11 cellular contexts compared by ENCODE assay signal in genomic region chr4:140790171-140790570, GRCh38. TPM values are rescaled to one million over a fixed set of nuclear protein-coding genes. Genes with fewer than 3 reads are reported as not detected.
A peak's percentile ranks its signal among the peaks of the same experiment; 100 is the strongest.
DNase-seq lines count a peak whose midpoint lies in the region; ATAC-seq and TF ChIP-seq lines count a peak whose summit lies in the region.
"Had no signal": no experiment of that assay in that cellular context is flagged by ENCODE, and none has a peak within 500 bp of the region (broad histone marks: within the 10 kb centered on the region; RNA-seq: fewer than 3 reads in every experiment).

No MANE protein-coding gene starts in this region.

- H3K27me3 Mint-ChIP-seq in memory B cell (no peaks in the 10 kb centered on the region), neural progenitor cell (ENCODE audit: insufficient read depth, low read depth) (peaks cover 3% of the 10 kb centered on the region)
- H3K27me3 Mint-ChIP-seq in activated CD4-positive, alpha-beta T cell treated with anti-CD3 and anti-CD28 coated beads, Interleukin-2, amount 10 ng/mL, durations not matched to agents 7 days and 5 days, result peaks cover 4% of the 10 kb centered on the region
- H3K27me3 Mint-ChIP-seq in activated CD8-positive, alpha-beta T cell treated with anti-CD3 and anti-CD28 coated beads, Interleukin-2, amount 10 ng/mL, durations not matched to agents 7 days and 5 days (ENCODE audit: low read depth), result no peaks in the 10 kb centered on the region
- H3K27me3 Mint-ChIP-seq: CD4-positive, CD25-positive, alpha-beta regulatory T cell had no signal

- CTCF ChIA-PET in activated CD4-positive, alpha-beta T cell treated with anti-CD3 and anti-CD28 coated beads, Interleukin-2, amount 10 ng/mL, durations not matched to agents 7 days and 5 days (lab: Charles Lee), result no interaction called here
- CTCF ChIA-PET in activated CD8-positive, alpha-beta T cell treated with anti-CD3 and anti-CD28 coated beads, Interleukin-2, amount 10 ng/mL, durations not matched to agents 7 days and 5 days (lab: Charles Lee), result no interaction called here

- ATAC-seq in GM18511 (IDR thresholded peaks at IDR 0.05; ENCODE audit: unreplicated experiment), result peak; percentile 35
- peak; percentile 13 for ATAC-seq in GM21786 (IDR thresholded peaks at IDR 0.05; ENCODE audit: unreplicated experiment)
- ATAC-seq in memory B cell (ENCODE audit: low read depth), result peak; percentile 10
- ATAC-seq in HG03045 (IDR thresholded peaks at IDR 0.05; ENCODE audit: unreplicated experiment), result no peak
- ATAC-seq in activated CD8-positive, alpha-beta T cell treated with anti-CD3 and anti-CD28 coated beads, Interleukin-2, amount 10 ng/mL, durations not matched to agents 7 days and 5 days, result no peak

- peaks cover 28% of the 10 kb centered on the region for H3K4me1 ChIP-seq in Karpas-422 (ENCODE audit: low read length)
- peaks cover 7% of the 10 kb centered on the region for H3K4me1 ChIP-seq in neural progenitor cell
- H3K4me1 ChIP-seq: pancreas had no signal

- peaks cover 56% of the 10 kb centered on the region for H3K4me1 Mint-ChIP-seq in memory B cell
- H3K4me1 Mint-ChIP-seq in activated CD4-positive, alpha-beta T cell treated with anti-CD3 and anti-CD28 coated beads, Interleukin-2, amount 10 ng/mL, durations not matched to agents 7 days and 5 days, result no peaks in the 10 kb centered on the region
- H3K4me1 Mint-ChIP-seq in activated CD8-positive, alpha-beta T cell treated with anti-CD3 and anti-CD28 coated beads, Interleukin-2, amount 10 ng/mL, durations not matched to agents 7 days and 5 days (ENCODE audit: low read depth), result no peaks in the 10 kb centered on the region
- H3K4me1 Mint-ChIP-seq in neural progenitor cell, result peaks cover 5% of the 10 kb centered on the region
- H3K4me1 Mint-ChIP-seq: CD4-positive, CD25-positive, alpha-beta regulatory T cell had no signal

- H4K20me1 ChIP-seq in Karpas-422 (ENCODE audit: insufficient read depth, low read depth, low read length) (no peaks in the 10 kb centered on the region), neural progenitor cell (ENCODE audit: low read depth) (no peaks in the 10 kb centered on the region)

- H3K27ac Mint-ChIP-seq in memory B cell, result peak overlapping the region; percentile 91
- no peak overlapping the region for H3K27ac Mint-ChIP-seq in activated CD4-positive, alpha-beta T cell treated with anti-CD3 and anti-CD28 coated beads, Interleukin-2, amount 10 ng/mL, durations not matched to agents 7 days and 5 days
- H3K27ac Mint-ChIP-seq in activated CD8-positive, alpha-beta T cell treated with anti-CD3 and anti-CD28 coated beads, Interleukin-2, amount 10 ng/mL, durations not matched to agents 7 days and 5 days, result no peak overlapping the region
- no peak overlapping the region for H3K27ac Mint-ChIP-seq in neural progenitor cell
- H3K27ac Mint-ChIP-seq: activated naive CD4-positive, alpha-beta T cell treated with anti-CD3 and anti-CD28 coated beads for 36 hours; CD4-positive, CD25-positive, alpha-beta regulatory T cell had no signal

- H3K9me3 ChIP-seq in Karpas-422 (ENCODE audit: low read length), result no peaks in the 10 kb centered on the region
- H3K9me3 ChIP-seq in neural progenitor cell (ENCODE audit: low read depth), result no peaks in the 10 kb centered on the region
- H3K9me3 ChIP-seq: pancreas had no signal

- H3K36me3 ChIP-seq in Karpas-422 (ENCODE audit: insufficient read depth, low read length) (no peaks in the 10 kb centered on the region), neural progenitor cell (no peaks in the 10 kb centered on the region)
- H3K36me3 ChIP-seq: pancreas had no signal

- H3K36me3 Mint-ChIP-seq in memory B cell (peaks cover 6% of the 10 kb centered on the region), neural progenitor cell (no peaks in the 10 kb centered on the region)
- no peaks in the 10 kb centered on the region for H3K36me3 Mint-ChIP-seq in activated CD4-positive, alpha-beta T cell treated with anti-CD3 and anti-CD28 coated beads, Interleukin-2, amount 10 ng/mL, durations not matched to agents 7 days and 5 days (ENCODE audit: low read depth)
- no peaks in the 10 kb centered on the region for H3K36me3 Mint-ChIP-seq in activated CD8-positive, alpha-beta T cell treated with anti-CD3 and anti-CD28 coated beads, Interleukin-2, amount 10 ng/mL, durations not matched to agents 7 days and 5 days (ENCODE audit: low read depth)
- H3K36me3 Mint-ChIP-seq: CD4-positive, CD25-positive, alpha-beta regulatory T cell had no signal

- H3K27ac ChIP-seq in Karpas-422 (ENCODE audit: low read length) (peak overlapping the region; percentile 56), neural progenitor cell (no peak overlapping the region)

- H3K4me2 ChIP-seq in Karpas-422 (ENCODE audit: low read depth, low read length, poor library complexity, severe bottlenecking) (peak overlapping the region; percentile 54), neural progenitor cell (no peak overlapping the region)

- no peak for TF ChIP-seq CTCF in neural progenitor cell (IDR thresholded peaks at IDR 0.05)

- H3K9ac ChIP-seq in Karpas-422 (ENCODE audit: low read length), result no peak overlapping the region
- H3K9ac ChIP-seq in neural progenitor cell, result no peak overlapping the region

- DNase-seq in Karpas-422 (no peak), memory B cell (ENCODE audit: low spot score in 2 of 2) (no peak), neural progenitor cell (ENCODE audit: low spot score) (no peak)
- no peak for DNase-seq in activated CD4-positive, alpha-beta T cell treated with anti-CD3 and anti-CD28 coated beads, Interleukin-2, amount 10 ng/mL, durations not matched to agents 7 days and 5 days
- no peak for DNase-seq in activated CD8-positive, alpha-beta T cell treated with anti-CD3 and anti-CD28 coated beads, Interleukin-2, amount 10 ng/mL, durations not matched to agents 7 days and 5 days
- DNase-seq: activated naive CD4-positive, alpha-beta T cell treated with anti-CD3 and anti-CD28 coated beads for 36 hours; CD4-positive, CD25-positive, alpha-beta regulatory T cell had no signal

- POLR2A ChIA-PET in activated CD4-positive, alpha-beta T cell treated with anti-CD3 and anti-CD28 coated beads, Interleukin-2, amount 10 ng/mL, durations not matched to agents 7 days and 5 days (lab: Charles Lee), result no interaction called here
- POLR2A ChIA-PET in activated CD8-positive, alpha-beta T cell treated with anti-CD3 and anti-CD28 coated beads, Interleukin-2, amount 10 ng/mL, durations not matched to agents 7 days and 5 days (lab: Charles Lee), result no interaction called here

- no peaks in the 10 kb centered on the region for H3K9me2 ChIP-seq in Karpas-422 (replicated peaks; ENCODE audit: insufficient read depth, low read length)

- no peaks in the 10 kb centered on the region for H3K79me2 ChIP-seq in Karpas-422 (ENCODE audit: low read length)
- H3K79me2 ChIP-seq in neural progenitor cell (ENCODE audit: low read depth), result no peaks in the 10 kb centered on the region

- H3K4me3 ChIP-seq in Karpas-422 (ENCODE audit: low read length) (no peak overlapping the region), neural progenitor cell (no peak overlapping the region)
- H3K4me3 ChIP-seq: pancreas had no signal

- H3K4me3 Mint-ChIP-seq in memory B cell, result peak overlapping the region; percentile 57
- no peak overlapping the region for H3K4me3 Mint-ChIP-seq in activated CD4-positive, alpha-beta T cell treated with anti-CD3 and anti-CD28 coated beads, Interleukin-2, amount 10 ng/mL, durations not matched to agents 7 days and 5 days
- H3K4me3 Mint-ChIP-seq in activated CD8-positive, alpha-beta T cell treated with anti-CD3 and anti-CD28 coated beads, Interleukin-2, amount 10 ng/mL, durations not matched to agents 7 days and 5 days, result no peak overlapping the region
- no peak overlapping the region for H3K4me3 Mint-ChIP-seq in neural progenitor cell
- H3K4me3 Mint-ChIP-seq: activated naive CD4-positive, alpha-beta T cell treated with anti-CD3 and anti-CD28 coated beads for 36 hours; CD4-positive, CD25-positive, alpha-beta regulatory T cell had no signal

- peaks cover 2% of the 10 kb centered on the region for H3K9me3 Mint-ChIP-seq in memory B cell
- no peaks in the 10 kb centered on the region for H3K9me3 Mint-ChIP-seq in activated CD4-positive, alpha-beta T cell treated with anti-CD3 and anti-CD28 coated beads, Interleukin-2, amount 10 ng/mL, durations not matched to agents 7 days and 5 days
- no peaks in the 10 kb centered on the region for H3K9me3 Mint-ChIP-seq in activated CD8-positive, alpha-beta T cell treated with anti-CD3 and anti-CD28 coated beads, Interleukin-2, amount 10 ng/mL, durations not matched to agents 7 days and 5 days (ENCODE audit: insufficient read depth)
- peaks cover 7% of the 10 kb centered on the region for H3K9me3 Mint-ChIP-seq in neural progenitor cell

- H2AFZ ChIP-seq in Karpas-422 (ENCODE audit: low read length) (no peak overlapping the region), neural progenitor cell (replicated peaks) (no peak overlapping the region)

- no peaks in the 10 kb centered on the region for H3F3A ChIP-seq in neural progenitor cell (ENCODE audit: low read depth)

- H3K27me3 ChIP-seq in Karpas-422 (ENCODE audit: low read length), result no peaks in the 10 kb centered on the region
- no peaks in the 10 kb centered on the region for H3K27me3 ChIP-seq in neural progenitor cell
- H3K27me3 ChIP-seq: pancreas had no signal

RNA-seq across cellular contexts. Expression of gene TBC1D9, which starts 34.0 kb away (rescaled TPM):
- not detected in 2 replicates for total RNA-seq in Karpas-422 (2014; rRNA removed; shearing (Covaris generic); ENCODE audit: low replicate concordance)
- total RNA-seq in activated CD4-positive, alpha-beta T cell treated with anti-CD3 and anti-CD28 coated beads, Interleukin-2, amount 10 ng/mL, durations not matched to agents 7 days and 5 days, result under 1 TPM in 1 of 2 experiments, not detected in 1; 0.04 TPM
- not detected for total RNA-seq in activated CD8-positive, alpha-beta T cell treated with anti-CD3 and anti-CD28 coated beads, Interleukin-2, amount 10 ng/mL, durations not matched to agents 7 days and 5 days
- total RNA-seq in neural progenitor cell (ENCODE audit: low replicate concordance), result 8.8 and 11.3 TPM in 2 replicates

Comparison
In these comparisons a context has a peak if more than half of its experiments do, and no peak if none do; other contexts are left out.
1. ATAC-seq: peak in GM18511 (single experiment), GM21786 (single experiment) and memory B cell (single experiment); none in HG03045 (single experiment) and activated CD8-positive, alpha-beta T cell treated with anti-CD3 and anti-CD28 coated beads, Interleukin-2, amount 10 ng/mL, durations not matched to agents 7 days and 5 days (single experiment).